ENCODE assay signal across 1 cellular context in the genomic region with DNA sequence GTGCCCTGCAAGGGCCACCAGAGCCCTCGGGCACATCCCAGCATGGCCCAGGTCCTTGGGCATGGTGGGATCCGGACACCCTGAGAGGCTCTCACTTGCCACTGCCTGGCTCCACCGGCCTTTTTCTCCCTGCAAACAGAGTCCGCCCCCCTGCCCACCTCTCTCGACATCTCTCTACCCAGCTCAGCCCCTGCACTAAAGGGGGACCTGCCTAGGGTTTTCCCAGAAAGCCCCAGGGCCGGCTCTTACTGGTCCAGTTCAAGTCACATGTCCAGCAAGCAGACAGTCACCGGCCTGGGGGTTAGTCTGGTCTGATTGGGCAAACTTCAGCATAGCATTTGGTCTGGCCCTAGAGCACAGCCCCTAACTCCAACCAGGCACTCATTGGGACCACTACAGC.
TF ChIP-seq lines count a peak whose summit lies in the region.

No MANE protein-coding gene starts in this region.

TF ChIP-seq in HepG2, 621 proteins besides CTCF, POLR2A, EP300 and RAD21 (continued from another document):
- TF ChIP-seq, protein P1, sequence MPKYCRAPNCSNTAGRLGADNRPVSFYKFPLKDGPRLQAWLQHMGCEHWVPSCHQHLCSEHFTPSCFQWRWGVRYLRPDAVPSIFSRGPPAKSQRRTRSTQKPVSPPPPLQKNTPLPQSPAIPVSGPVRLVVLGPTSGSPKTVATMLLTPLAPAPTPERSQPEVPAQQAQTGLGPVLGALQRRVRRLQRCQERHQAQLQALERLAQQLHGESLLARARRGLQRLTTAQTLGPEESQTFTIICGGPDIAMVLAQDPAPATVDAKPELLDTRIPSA (CRISPR knock-in tag; IDR thresholded peaks at IDR 0.05; ENCODE audit: borderline replicate concordance): no peak
- TF ChIP-seq ZNF512 (CRISPR knock-in tag; IDR thresholded peaks at IDR 0.05): no peak
